Comparison of ENCODE assay signal across 1 cellular context in the genomic region with DNA sequence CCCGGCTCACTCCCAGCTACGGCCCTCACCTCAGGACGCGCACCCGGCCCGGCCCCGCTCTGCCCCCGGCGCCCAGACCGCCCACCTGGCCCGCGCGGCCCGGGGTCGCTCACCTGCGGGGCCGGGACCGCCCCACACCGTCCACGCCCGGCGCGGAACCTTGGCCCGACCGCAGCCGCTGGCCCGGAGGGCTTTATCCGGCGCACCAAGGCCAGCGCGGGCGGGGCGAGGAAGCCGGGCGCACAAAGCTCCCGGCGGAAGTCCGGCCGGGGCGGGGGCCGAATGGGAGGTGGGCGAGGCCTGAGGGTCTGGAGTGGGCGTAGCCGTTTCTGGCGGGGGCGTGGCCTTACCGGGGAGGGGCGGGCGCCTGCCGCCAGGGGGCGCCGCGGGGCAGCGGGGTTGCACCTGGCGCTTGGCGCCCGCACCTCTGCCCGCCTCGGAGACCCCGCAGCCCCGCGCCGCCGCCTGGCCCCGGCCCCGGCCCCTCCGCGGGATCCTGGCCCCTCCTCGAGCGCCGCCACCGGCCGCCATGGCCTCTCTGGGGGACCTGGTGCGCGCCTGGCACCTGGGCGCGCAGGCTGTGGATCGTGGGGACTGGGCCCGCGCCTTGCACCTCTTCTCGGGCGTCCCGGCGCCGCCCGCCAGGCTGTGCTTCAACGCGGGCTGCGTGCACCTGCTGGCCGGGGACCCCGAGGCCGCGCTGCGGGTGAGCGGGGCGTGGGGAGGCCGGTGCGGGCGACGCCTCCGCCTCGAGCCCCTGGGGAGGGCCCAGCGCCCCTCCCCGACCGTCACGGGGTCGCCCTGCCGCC.
TF ChIP-seq lines count a peak whose summit lies in the region.

EXD3 (minus strand) TSS at position 162 of the 809 bp plus-strand sequence. CDS start 27,805 bp downstream, outside the sequence.
NOXA1 (plus strand) TSS at position 393 of the 809 bp plus-strand sequence; CDS start at position 530, 137 bp downstream.

TF ChIP-seq in K562, 482 proteins besides CTCF, POLR2A, EP300 and RAD21 (continued from another document and continues in another):
- TF ChIP-seq ZNF280B (CRISPR knock-in tag; IDR thresholded peaks at IDR 0.05) = no peak
- peak; percentile 95 for TF ChIP-seq U2AF1 (optimal IDR thresholded peaks at IDR 0.05; ENCODE audit: low read depth, low read length)
- TF ChIP-seq ZNF668 (CRISPR knock-in tag; IDR thresholded peaks at IDR 0.05) = no peak
- no peak for TF ChIP-seq SMAD3 (CRISPR knock-in tag; conservative IDR thresholded peaks at IDR 0.05)
- TF ChIP-seq HDAC1 (IDR thresholded peaks at IDR 0.05) = 0 out of 4 replicates have a peak, but pooled peaks of 1 of the 2 experiments have one; percentile 11
- TF ChIP-seq MTF1 (CRISPR knock-in tag; IDR thresholded peaks at IDR 0.05; ENCODE audit: borderline replicate concordance) = no peak
- TF ChIP-seq HIVEP1 (CRISPR knock-in tag; IDR thresholded peaks at IDR 0.05) = no peak
- no peak for TF ChIP-seq TFAM (CRISPR knock-in tag; conservative IDR thresholded peaks at IDR 0.05)
- no peak for TF ChIP-seq ZNF146 (CRISPR knock-in tag; IDR thresholded peaks at IDR 0.05; ENCODE audit: unreplicated experiment)
- TF ChIP-seq CCNT2 (IDR thresholded peaks at IDR 0.05; ENCODE audit: borderline replicate concordance, extremely low read depth, insufficient read length, low read depth, low read length) = peak; percentile 83
- no peak for TF ChIP-seq CREBBP (IDR thresholded peaks at IDR 0.05; ENCODE audit: low read depth, low read length)
- TF ChIP-seq MEF2A (IDR thresholded peaks at IDR 0.05; ENCODE audit: control insufficient read depth, low read depth, low read length) = 0 out of 2 replicates have a peak, but pooled peaks have one; percentile 11
- peak in 1 of 2 experiments; percentile 97; a peak in 2 of 4 replicates for TF ChIP-seq TRIM24 (IDR thresholded peaks at IDR 0.05)
- TF ChIP-seq SP1 (CRISPR knock-in tag; IDR thresholded peaks at IDR 0.05) = peak; percentile 96
- TF ChIP-seq CGGBP1 (CRISPR knock-in tag; IDR thresholded peaks at IDR 0.05) = no peak
- TF ChIP-seq PRMT5 (CRISPR knock-in tag; IDR thresholded peaks at IDR 0.05) = no peak
- TF ChIP-seq TEAD2 (tag; IDR thresholded peaks at IDR 0.05) = no peak
- TF ChIP-seq ARHGAP35 (IDR thresholded peaks at IDR 0.05; ENCODE audit: partially characterized antibody) = no peak
- no peak for TF ChIP-seq HNRNPUL1 (IDR thresholded peaks at IDR 0.05; ENCODE audit: low read length)
- no peak for TF ChIP-seq ZNF217 (CRISPR knock-in tag; IDR thresholded peaks at IDR 0.05)
- TF ChIP-seq GMEB1 (CRISPR knock-in tag; IDR thresholded peaks at IDR 0.05) = peak; percentile 80
- TF ChIP-seq, protein P1, sequence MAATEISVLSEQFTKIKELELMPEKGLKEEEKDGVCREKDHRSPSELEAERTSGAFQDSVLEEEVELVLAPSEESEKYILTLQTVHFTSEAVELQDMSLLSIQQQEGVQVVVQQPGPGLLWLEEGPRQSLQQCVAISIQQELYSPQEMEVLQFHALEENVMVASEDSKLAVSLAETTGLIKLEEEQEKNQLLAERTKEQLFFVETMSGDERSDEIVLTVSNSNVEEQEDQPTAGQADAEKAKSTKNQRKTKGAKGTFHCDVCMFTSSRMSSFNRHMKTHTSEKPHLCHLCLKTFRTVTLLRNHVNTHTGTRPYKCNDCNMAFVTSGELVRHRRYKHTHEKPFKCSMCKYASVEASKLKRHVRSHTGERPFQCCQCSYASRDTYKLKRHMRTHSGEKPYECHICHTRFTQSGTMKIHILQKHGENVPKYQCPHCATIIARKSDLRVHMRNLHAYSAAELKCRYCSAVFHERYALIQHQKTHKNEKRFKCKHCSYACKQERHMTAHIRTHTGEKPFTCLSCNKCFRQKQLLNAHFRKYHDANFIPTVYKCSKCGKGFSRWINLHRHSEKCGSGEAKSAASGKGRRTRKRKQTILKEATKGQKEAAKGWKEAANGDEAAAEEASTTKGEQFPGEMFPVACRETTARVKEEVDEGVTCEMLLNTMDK (IDR thresholded peaks at IDR 0.05; ENCODE audit: borderline replicate concordance, insufficient read depth, low read depth, low read length, poor library complexity, severe bottlenecking) = peak; percentile 86
- peak; percentile 53; the same call in 1 of the 2 replicates for TF ChIP-seq ERF (CRISPR knock-in tag; IDR thresholded peaks at IDR 0.05)
- no peak for TF ChIP-seq CAMTA2 (CRISPR knock-in tag; conservative IDR thresholded peaks at IDR 0.05)
- peak; percentile 79 for TF ChIP-seq ELF1 (tag; IDR thresholded peaks at IDR 0.05)
- TF ChIP-seq, protein P2, sequence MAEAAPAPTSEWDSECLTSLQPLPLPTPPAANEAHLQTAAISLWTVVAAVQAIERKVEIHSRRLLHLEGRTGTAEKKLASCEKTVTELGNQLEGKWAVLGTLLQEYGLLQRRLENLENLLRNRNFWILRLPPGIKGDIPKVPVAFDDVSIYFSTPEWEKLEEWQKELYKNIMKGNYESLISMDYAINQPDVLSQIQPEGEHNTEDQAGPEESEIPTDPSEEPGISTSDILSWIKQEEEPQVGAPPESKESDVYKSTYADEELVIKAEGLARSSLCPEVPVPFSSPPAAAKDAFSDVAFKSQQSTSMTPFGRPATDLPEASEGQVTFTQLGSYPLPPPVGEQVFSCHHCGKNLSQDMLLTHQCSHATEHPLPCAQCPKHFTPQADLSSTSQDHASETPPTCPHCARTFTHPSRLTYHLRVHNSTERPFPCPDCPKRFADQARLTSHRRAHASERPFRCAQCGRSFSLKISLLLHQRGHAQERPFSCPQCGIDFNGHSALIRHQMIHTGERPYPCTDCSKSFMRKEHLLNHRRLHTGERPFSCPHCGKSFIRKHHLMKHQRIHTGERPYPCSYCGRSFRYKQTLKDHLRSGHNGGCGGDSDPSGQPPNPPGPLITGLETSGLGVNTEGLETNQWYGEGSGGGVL (CRISPR knock-in tag; IDR thresholded peaks at IDR 0.05) = no peak
- TF ChIP-seq BDP1 (IDR thresholded peaks at IDR 0.05; ENCODE audit: insufficient read depth, insufficient read length) = no peak
- peak; percentile 49; the same call in 1 of the 2 replicates for TF ChIP-seq JUND (IDR thresholded peaks at IDR 0.05; ENCODE audit: borderline replicate concordance, low read depth, low read length)
- TF ChIP-seq JUND (tag; IDR thresholded peaks at IDR 0.05; ENCODE audit: borderline replicate concordance, low read depth, low read length) = no peak; the same call in 2 of the 3 replicates
- TF ChIP-seq ZNF274 (IDR thresholded peaks at IDR 0.05; ENCODE audit: borderline replicate concordance, low read depth, low read length) = no peak
- peak in 1 of 2 experiments; percentile 64; a peak in 1 of 3 replicates for TF ChIP-seq CBX3 (IDR thresholded peaks at IDR 0.05; ENCODE audit: borderline replicate concordance in 1 of 2, low read length in 2 of 2)
- TF ChIP-seq CHD2 (IDR thresholded peaks at IDR 0.05; ENCODE audit: low read depth, low read length) = no peak
- peak; percentile 63; the same call in 1 of the 2 replicates for TF ChIP-seq KDM2B (CRISPR knock-in tag; IDR thresholded peaks at IDR 0.05)
- TF ChIP-seq SIN3A (IDR thresholded peaks at IDR 0.05; ENCODE audit: borderline replicate concordance in 2 of 2, control insufficient read depth in 1 of 2, low read depth in 2 of 2, low read length in 2 of 2) = peak; percentile 52 to 62; a peak in 2 of 4 replicates
- peak; percentile 54; the same call in 1 of the 2 replicates for TF ChIP-seq ZNF707 (CRISPR knock-in tag; conservative IDR thresholded peaks at IDR 0.05)
- TF ChIP-seq SMC3 (conservative IDR thresholded peaks at IDR 0.05; ENCODE audit: insufficient read depth, low read depth, low read length) = 0 out of 2 replicates have a peak, but pooled peaks have one; percentile 22
- TF ChIP-seq KDM4B (IDR thresholded peaks at IDR 0.05; ENCODE audit: borderline replicate concordance in 2 of 2, low read depth in 1 of 2) = peak in 1 of 2 experiments; percentile 60; a peak in 1 of 4 replicates
- TF ChIP-seq BCOR (IDR thresholded peaks at IDR 0.05) = 0 out of 2 replicates have a peak, but pooled peaks have one; percentile 10
- TF ChIP-seq ETV6 (IDR thresholded peaks at IDR 0.05; ENCODE audit: borderline replicate concordance in 1 of 2, low read depth in 2 of 2, low read length in 1 of 2) = no peak; a peak in 1 of 4 replicates
- TF ChIP-seq ETV6 (CRISPR knock-in tag; IDR thresholded peaks at IDR 0.05; ENCODE audit: borderline replicate concordance) = no peak
- TF ChIP-seq PREB (CRISPR knock-in tag; IDR thresholded peaks at IDR 0.05) = peak; percentile 60; the same call in 1 of the 2 replicates
- peak; percentile 38; the same call in 1 of the 2 replicates for TF ChIP-seq SPI1 (IDR thresholded peaks at IDR 0.05; ENCODE audit: borderline replicate concordance, low read depth, low read length)
- TF ChIP-seq HDAC2 (IDR thresholded peaks at IDR 0.05) = no peak
- TF ChIP-seq MAFG (tag; conservative IDR thresholded peaks at IDR 0.05) = no peak
- 0 out of 4 replicates have a peak, but pooled peaks of 1 of the 2 experiments have one; percentile 49 for TF ChIP-seq ZMIZ1 (IDR thresholded peaks at IDR 0.05; ENCODE audit: low read depth in 2 of 2, low read length in 2 of 2)
- peak; percentile 63 for TF ChIP-seq ETS2 (tag; IDR thresholded peaks at IDR 0.05; ENCODE audit: borderline replicate concordance, poor library complexity, severe bottlenecking)
- TF ChIP-seq MXI1 (IDR thresholded peaks at IDR 0.05; ENCODE audit: low read depth, low read length) = peak; percentile 64; the same call in 1 of the 2 replicates
